Comparison of ENCODE assay signal across 19 cellular contexts in genomic region chr7:2830609-2831376, GRCh38.
"Had no signal": no experiment of that assay in that cellular context is flagged by ENCODE, and none has a peak within 500 bp of the region (broad histone marks: within the 10 kb centered on the region; RNA-seq: fewer than 3 reads in every experiment).

No MANE protein-coding gene starts in this region.

- H3K4me1 ChIP-seq: gastrocnemius medialis had no signal

- H3K27me3 Mint-ChIP-seq: activated naive CD4-positive, alpha-beta T cell treated with anti-CD3 and anti-CD28 coated beads, Interleukin-2, amount 10 ng/mL, durations not matched to agents 7 days and 5 days; brain had no signal

- H3K27me3 ChIP-seq: gastrocnemius medialis, heart right ventricle, sigmoid colon, upper lobe of right lung had no signal

- H3K27ac ChIP-seq: gastrocnemius medialis, heart right ventricle, sigmoid colon, upper lobe of right lung, WERI-Rb-1 had no signal

- H3K27ac Mint-ChIP-seq: activated naive CD4-positive, alpha-beta T cell treated with anti-CD3 and anti-CD28 coated beads, Interleukin-2, amount 10 ng/mL, durations not matched to agents 7 days and 5 days; activated T-helper 2 cell treated with anti-CD3 and anti-CD28 coated beads, Interferon-gamma antibody, Interleukin-2, Interleukin-4, amounts not matched to agents 10 μg/mL and 5 μg/mL and 100 μg/mL, durations not matched to agents 14 hours and 24 hours and 36 hours; nephron had no signal

- H3K9me3 Mint-ChIP-seq: activated naive CD4-positive, alpha-beta T cell treated with anti-CD3 and anti-CD28 coated beads, Interleukin-2, amount 10 ng/mL, durations not matched to agents 7 days and 5 days; activated T-helper 2 cell treated with anti-CD3 and anti-CD28 coated beads, Interferon-gamma antibody, Interleukin-2, Interleukin-4, amounts not matched to agents 10 μg/mL and 5 μg/mL and 100 μg/mL, durations not matched to agents 14 hours and 24 hours and 36 hours; brain; nephron had no signal

- H3K9me3 ChIP-seq: gastrocnemius medialis, heart right ventricle, sigmoid colon, upper lobe of right lung had no signal

- H3K4me1 Mint-ChIP-seq: activated naive CD4-positive, alpha-beta T cell treated with anti-CD3 and anti-CD28 coated beads, Interleukin-2, amount 10 ng/mL, durations not matched to agents 7 days and 5 days had no signal

- DNase-seq: activated CD4-positive, alpha-beta T cell treated with anti-CD3 and anti-CD28 coated beads for 4 hours; activated naive CD4-positive, alpha-beta T cell treated with anti-CD3 and anti-CD28 coated beads, Interleukin-2, amount 10 ng/mL, durations not matched to agents 7 days and 5 days; amniotic stem cell; gastrocnemius medialis; heart right ventricle; kidney; left ventricle myocardium superior; mesendoderm; sigmoid colon; stimulated activated CD4-positive, alpha-beta T cell treated with anti-CD3 and anti-CD28 coated beads, Interleukin-12 subunit alpha, Interleukin-12 subunit beta, amount 100 ng/mL, for 4 hours; stimulated activated CD4-positive, alpha-beta T cell treated with anti-CD3 and anti-CD28 coated beads, Interleukin-2, amount 100 ng/mL, for 48 hours; stimulated activated CD8-positive, alpha-beta memory T cell treated with anti-CD3 and anti-CD28 coated beads, Interleukin-4, amount 100 ng/mL, for 48 hours; stimulated activated naive CD8-positive, alpha-beta T cell treated with anti-CD3 and anti-CD28 coated beads, Interleukin-15, Interleukin-2, amounts not matched to agents 100 U/mL and 50 U/mL, for 24 hours; T-helper 1 cell; upper lobe of right lung; WERI-Rb-1 had no signal

- H3K4me3 ChIP-seq: gastrocnemius medialis, heart right ventricle, sigmoid colon, upper lobe of right lung had no signal

- H3K4me3 Mint-ChIP-seq: activated naive CD4-positive, alpha-beta T cell treated with anti-CD3 and anti-CD28 coated beads, Interleukin-2, amount 10 ng/mL, durations not matched to agents 7 days and 5 days; brain; nephron had no signal

- ATAC-seq: gastrocnemius medialis; heart right ventricle; left ventricle myocardium superior; stimulated activated naive CD8-positive, alpha-beta T cell treated with anti-CD3 and anti-CD28 coated beads, Interleukin-15, Interleukin-2, amounts not matched to agents 100 U/mL and 50 U/mL, for 24 hours; upper lobe of right lung had no signal
